ENCODE assay signal across 28 cellular contexts in the genomic region with DNA sequence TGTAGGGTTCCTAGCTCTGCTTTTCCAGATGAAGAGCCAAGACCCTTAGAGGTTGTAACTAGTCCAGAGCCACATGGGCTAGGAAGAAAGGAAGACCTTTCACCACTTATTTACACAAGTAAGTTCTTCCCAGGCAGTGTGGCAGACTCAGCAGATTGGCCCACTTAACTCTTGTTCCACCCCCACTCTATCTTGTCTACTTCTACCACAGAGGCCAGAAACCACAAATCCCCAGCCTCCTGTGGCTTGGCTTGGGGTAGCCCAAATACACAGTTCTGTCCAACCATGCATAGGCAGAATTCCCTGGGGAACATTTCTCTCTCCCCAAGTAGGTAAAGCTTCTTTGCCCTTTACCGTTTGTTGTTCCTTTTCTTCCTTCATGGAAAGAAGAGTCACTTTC.
"Had no signal": no experiment of that assay in that cellular context is flagged by ENCODE, and none has a peak within 500 bp of the region (broad histone marks: within the 10 kb centered on the region; RNA-seq: fewer than 3 reads in every experiment).

No MANE protein-coding gene starts in this region.

- H3K9me3 ChIP-seq: gastrocnemius medialis, left ventricle myocardium inferior, neutrophil, prostate gland, stomach, suprapubic skin, tibial nerve had no signal

- H3K27ac Mint-ChIP-seq: activated naive CD4-positive, alpha-beta T cell treated with anti-CD3 and anti-CD28 coated beads, Interleukin-2, amount 50 U/mL, for 72 hours; activated T-cell treated with anti-CD3 and anti-CD28 coated beads, Interleukin-2, amount 50 U/mL, for 24 hours; activated T-helper 17 cell treated with anti-CD3 and anti-CD28 coated beads, Interleukin-2, amount 50 U/mL, for 72 hours; mesothelial cell of epicardium; natural killer cell had no signal

- H3K4me1 Mint-ChIP-seq: activated T-helper 17 cell treated with anti-CD3 and anti-CD28 coated beads, Interleukin-2, amount 50 U/mL, for 72 hours had no signal

- H3K27ac ChIP-seq: gastrocnemius medialis, left ventricle myocardium inferior, neutrophil, ovary, prostate gland, suprapubic skin, tibial nerve, WERI-Rb-1 had no signal

- H3K36me3 Mint-ChIP-seq: activated naive CD4-positive, alpha-beta T cell treated with anti-CD3 and anti-CD28 coated beads, Interleukin-2, amount 50 U/mL, for 72 hours; mesothelial cell of epicardium; natural killer cell had no signal

- ATAC-seq: activated naive CD4-positive, alpha-beta T cell treated with anti-CD3 and anti-CD28 coated beads, Interleukin-2, amount 50 U/mL, for 72 hours; activated T-helper 17 cell treated with anti-CD3 and anti-CD28 coated beads, Interleukin-2, amount 50 U/mL, for 72 hours; esophagus mucosa; gastrocnemius medialis; natural killer cell; right cardiac atrium had no signal

- H3K4me1 ChIP-seq: gastrocnemius medialis, left ventricle myocardium inferior, prostate gland, suprapubic skin, tibial nerve had no signal

- H3K4me3 ChIP-seq: gastrocnemius medialis, left ventricle myocardium inferior, ovary, prostate gland, stomach, suprapubic skin, tibial nerve had no signal

- H3K36me3 ChIP-seq: gastrocnemius medialis, left ventricle myocardium inferior, neutrophil, ovary, prostate gland, stomach, suprapubic skin, tibial nerve, WERI-Rb-1 had no signal

- DNase-seq: activated CD4-positive, CD25-positive, alpha-beta regulatory T cell treated with anti-CD3 and anti-CD28 coated beads, Interleukin-2, amount 50 U/mL, for 72 hours; activated CD8-positive, alpha-beta memory T cell treated with anti-CD3 and anti-CD28 coated beads for 24 hours; activated CD8-positive, alpha-beta memory T cell treated with anti-CD3 and anti-CD28 coated beads, Interleukin-2, amount 50 U/mL, for 4 hours; activated T-cell treated with anti-CD3 and anti-CD28 coated beads, Interleukin-2, amount 50 U/mL, for 24 hours; aorta; central memory CD4-positive, alpha-beta T cell; dermis blood vessel endothelial cell; effector memory CD4-positive, alpha-beta T cell; gastrocnemius medialis; hippocampal formation; kidney glomerular epithelial cell; left ventricle myocardium inferior; mammary epithelial cell; natural killer cell; ovary; right cardiac atrium; stimulated activated CD4-positive, alpha-beta T cell treated with anti-CD3 and anti-CD28 coated beads, Interleukin-1b, Interleukin-23, amount 100 ng/mL, for 48 hours; stomach; WERI-Rb-1 had no signal

- FAIRE-seq: TTC549 had no signal

- H3K4me3 Mint-ChIP-seq: activated T-cell treated with anti-CD3 and anti-CD28 coated beads, Interleukin-2, amount 50 U/mL, for 24 hours; activated T-helper 17 cell treated with anti-CD3 and anti-CD28 coated beads, Interleukin-2, amount 50 U/mL, for 72 hours; mesothelial cell of epicardium; natural killer cell had no signal

- H3K9me3 Mint-ChIP-seq: activated naive CD4-positive, alpha-beta T cell treated with anti-CD3 and anti-CD28 coated beads, Interleukin-2, amount 50 U/mL, for 72 hours; activated T-cell treated with anti-CD3 and anti-CD28 coated beads, Interleukin-2, amount 50 U/mL, for 24 hours; activated T-helper 17 cell treated with anti-CD3 and anti-CD28 coated beads, Interleukin-2, amount 50 U/mL, for 72 hours; natural killer cell had no signal

- H3K27me3 ChIP-seq: gastrocnemius medialis, neutrophil, ovary, stomach, suprapubic skin, tibial nerve had no signal
